Comparison of ENCODE assay signal across 10 cellular contexts in the genomic region with DNA sequence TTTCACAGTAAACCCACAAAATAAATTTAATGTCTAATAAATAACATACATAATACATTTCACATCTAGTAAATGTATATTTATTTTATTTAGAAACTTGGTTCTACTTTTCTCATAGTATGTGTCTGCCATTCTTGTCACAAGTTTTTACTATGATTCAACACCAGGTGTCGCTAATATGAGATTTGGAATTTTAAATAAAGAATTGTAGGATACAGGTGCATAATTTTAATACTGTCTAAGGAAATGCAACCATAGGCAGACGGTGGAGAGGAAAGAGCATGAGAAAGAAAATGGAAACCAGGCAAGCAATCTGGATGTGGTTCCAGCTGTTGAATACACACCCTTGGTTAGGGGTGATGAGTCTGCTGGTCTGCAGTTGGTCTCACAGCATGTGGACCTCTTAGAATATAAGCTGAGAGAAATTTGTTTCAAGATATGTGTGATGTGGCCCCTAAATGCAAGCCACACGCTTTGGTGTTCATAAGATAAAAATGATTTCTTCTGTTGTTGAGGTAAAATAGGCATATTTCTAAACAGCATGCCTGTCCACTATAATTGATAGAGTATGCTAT.
DNase-seq lines count a peak whose midpoint lies in the region; ATAC-seq, FAIRE-seq and TF ChIP-seq lines count a peak whose summit lies in the region.
"Had no signal": no experiment of that assay in that cellular context is flagged by ENCODE, and none has a peak within 500 bp of the region (broad histone marks: within the 10 kb centered on the region; RNA-seq: fewer than 3 reads in every experiment).

No MANE protein-coding gene starts in this region.

- H3K4me1 Mint-ChIP-seq in HFFc6 (ENCODE audit: low read depth): no peaks in the 10 kb centered on the region
- H3K4me1 Mint-ChIP-seq: activated CD4-positive, alpha-beta memory T cell treated with anti-CD3 and anti-CD28 coated beads, Interleukin-2, amount 10 ng/mL, durations not matched to agents 7 days and 5 days had no signal

- H3K36me3 Mint-ChIP-seq in HFFc6 (ENCODE audit: low read depth): peaks cover 13% of the 10 kb centered on the region

- no peak overlapping the region for H3K27ac ChIP-seq in ascending aorta
- H3K27ac ChIP-seq: skin epidermis had no signal

- no peak overlapping the region for H3K27ac Mint-ChIP-seq in HFFc6
- H3K27ac Mint-ChIP-seq: activated CD4-positive, alpha-beta memory T cell treated with anti-CD3 and anti-CD28 coated beads, Interleukin-2, amount 10 ng/mL, durations not matched to agents 7 days and 5 days had no signal

- no peaks in the 10 kb centered on the region; the same call in 1 of the 2 replicates for H3K27me3 Mint-ChIP-seq in HFFc6 (ENCODE audit: insufficient read depth)
- H3K27me3 Mint-ChIP-seq: activated CD4-positive, alpha-beta memory T cell treated with anti-CD3 and anti-CD28 coated beads, Interleukin-2, amount 10 ng/mL, durations not matched to agents 7 days and 5 days had no signal

- no peak overlapping the region for H3K4me3 ChIP-seq in ascending aorta
- H3K4me3 ChIP-seq in lower leg skin (ENCODE audit: low read depth, poor library complexity, severe bottlenecking): no peak overlapping the region
- H3K4me3 ChIP-seq: skin epidermis had no signal

- TF ChIP-seq CTCF in AG09319 (IDR thresholded peaks at IDR 0.05; ENCODE audit: low read depth, low read length) (peak; percentile 27), HFFc6 (IDR thresholded peaks at IDR 0.05) (peak; percentile 76), ascending aorta (IDR thresholded peaks at IDR 0.05) (peak; percentile 26 to 57 (median 36)), lower leg skin (IDR thresholded peaks at IDR 0.05) (no peak)

- ATAC-seq in left lobe of liver: peak; percentile 47
- ATAC-seq in GM18909 (IDR thresholded peaks at IDR 0.05; ENCODE audit: poor library complexity, unreplicated experiment): no peak

- H3K27me3 ChIP-seq in ascending aorta: no peaks in the 10 kb centered on the region

- WGBS in lower leg skin, 2 donors: 28 to 36% methylated on average over 3 of the region's 3 CpGs

- no peaks in the 10 kb centered on the region for H3K9me3 ChIP-seq in ascending aorta

- H3K9me3 Mint-ChIP-seq in HFFc6: peaks cover 3% of the 10 kb centered on the region; the same call in 1 of the 2 replicates
- H3K9me3 Mint-ChIP-seq: activated CD4-positive, alpha-beta memory T cell treated with anti-CD3 and anti-CD28 coated beads, Interleukin-2, amount 10 ng/mL, durations not matched to agents 7 days and 5 days had no signal

- intact Hi-C loops in ascending aorta (cut with DNase I) (loop anchor here (10.0 kb wide), 1 partner anchor 852 kb away; no protein-coding TSS in a partner anchor), lower leg skin (cut with DNase I; ENCODE audit: low total_unique reads) (no loop called here)

- TF ChIP-seq POLR2A in lower leg skin (IDR thresholded peaks at IDR 0.05): no peak

- H3K4me1 ChIP-seq in ascending aorta: no peaks in the 10 kb centered on the region

- DNase-seq in AG09319 (ENCODE audit: extremely low read depth, low read depth) (no peak), HFFc6 (no peak), ascending aorta (ENCODE audit: low spot score in 2 of 2) (no peak), left lobe of liver (ENCODE audit: low spot score) (no peak), islet precursor cell (no peak), lower leg skin (ENCODE audit: low spot score in 2 of 2) (no peak), urothelium cell line (ENCODE audit: low spot score) (no peak)
- DNase-seq: activated CD4-positive, alpha-beta memory T cell treated with anti-CD3 and anti-CD28 coated beads, Interleukin-2, amount 10 ng/mL, durations not matched to agents 7 days and 5 days had no signal

- peaks cover 0 to 14% of the 10 kb centered on the region in 2 donors for H3K36me3 ChIP-seq in ascending aorta

- no peak overlapping the region for H3K4me3 Mint-ChIP-seq in HFFc6
- H3K4me3 Mint-ChIP-seq: activated CD4-positive, alpha-beta memory T cell treated with anti-CD3 and anti-CD28 coated beads, Interleukin-2, amount 10 ng/mL, durations not matched to agents 7 days and 5 days had no signal

- no peak for FAIRE-seq in urothelium cell line (lab: Jason Lieb, UNC)

Comparison
In these comparisons a context has a peak if more than half of its experiments do, and no peak if none do; other contexts are left out.
1. CTCF ChIP-seq: peak in AG09319 (single experiment), HFFc6 (single experiment) and ascending aorta (3 of 3); none in lower leg skin (0 of 3).